Comparison of ENCODE assay signal across 19 cellular contexts in the genomic region with DNA sequence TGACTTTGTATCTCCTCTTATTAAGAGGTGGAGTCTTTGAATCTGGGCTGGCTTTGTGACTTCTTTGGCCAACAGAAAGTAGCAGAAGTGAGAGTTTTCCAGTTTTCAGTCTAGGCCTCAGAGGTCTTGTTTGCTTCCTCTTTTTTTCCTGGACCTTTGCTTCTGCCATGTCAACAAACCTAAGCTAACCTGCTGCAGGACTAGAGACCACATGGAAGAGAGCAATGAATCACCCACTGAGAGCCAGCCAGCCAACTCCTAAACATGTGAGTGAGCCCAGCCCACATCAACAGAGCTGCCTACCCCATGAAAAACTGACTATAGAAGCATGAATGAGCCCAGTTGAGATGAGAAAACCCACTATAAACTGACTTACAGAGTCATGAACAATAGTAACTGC. TPM values are rescaled to one million over a fixed set of nuclear protein-coding genes. Genes with fewer than 3 reads are reported as not detected.
DNase-seq lines count a peak whose midpoint lies in the region; FAIRE-seq and TF ChIP-seq lines count a peak whose summit lies in the region.
"Had no signal": no experiment of that assay in that cellular context is flagged by ENCODE, and none has a peak within 500 bp of the region (broad histone marks: within the 10 kb centered on the region; RNA-seq: fewer than 3 reads in every experiment).

No MANE protein-coding gene starts in this region.

- H3K9me3 ChIP-seq in SJCRH30 (replicated peaks), result no peaks in the 10 kb centered on the region

- peak; percentile 34 for DNase-seq in DMS53 (lab: John Stamatoyannopoulos, UW)
- no peak for DNase-seq in DMS53 treated with DMSO at 0.1 percent for 48 hours (lab: John Stamatoyannopoulos, UW; ENCODE audit: unreplicated experiment)
- DNase-seq in NOMO-1 (lab: John Stamatoyannopoulos, UW; ENCODE audit: unreplicated experiment in 2 of 2), result peak; percentile 15 to 53
- peak; percentile 40 for DNase-seq in bronchial epithelial cell (ENCODE audit: low read depth)
- peak; percentile 65 for DNase-seq in renal cortical epithelial cell (ENCODE audit: low read depth)
- no peak for DNase-seq in NCI-H1930 (lab: John Stamatoyannopoulos, UW)
- no peak for DNase-seq in SJCRH30
- DNase-seq in NCI-H146 treated with DMSO at 0.1 percent for 48 hours (lab: John Stamatoyannopoulos, UW; ENCODE audit: unreplicated experiment), result no peak
- DNase-seq: activated CD4-positive, alpha-beta memory T cell treated with anti-CD3 and anti-CD28 coated beads, Interleukin-2, amount 10 ng/mL, durations not matched to agents 7 days and 5 days; amygdala; CD8-positive, alpha-beta memory T cell; mesendoderm; NCI-H1436; NCI-H510A treated with DMSO at 0.1 percent for 48 hours; stimulated activated CD4-positive, alpha-beta T cell treated with anti-CD3 and anti-CD28 coated beads, Interleukin-4, amount 100 ng/mL, for 24 hours had no signal

- no peaks in the 10 kb centered on the region for H3K4me1 ChIP-seq in SJCRH30

- no peak overlapping the region for H3K27ac ChIP-seq in SJCRH30
- H3K27ac ChIP-seq: 22Rv1 had no signal

- FAIRE-seq in bronchial epithelial cell (lab: Jason Lieb, UNC), result no peak
- FAIRE-seq: G401.6, TTC549 had no signal

- H3K36me3 ChIP-seq in bronchial epithelial cell (ENCODE audit: control insufficient read depth, insufficient read depth, low read length) (no peaks in the 10 kb centered on the region), SJCRH30 (peaks cover 17% of the 10 kb centered on the region)

- H3K27me3 ChIP-seq in bronchial epithelial cell (ENCODE audit: control insufficient read depth, insufficient read depth, low read length), result no peaks in the 10 kb centered on the region
- H3K27me3 ChIP-seq in SJCRH30, result no peaks in the 10 kb centered on the region

- TF ChIP-seq CTCF in bronchial epithelial cell (IDR thresholded peaks at IDR 0.05; ENCODE audit: insufficient read depth, low read length, severe bottlenecking), result no peak

- H3K4me3 ChIP-seq in bronchial epithelial cell (ENCODE audit: low read depth, low read length) (no peak overlapping the region), SJCRH30 (no peak overlapping the region)
- H3K4me3 ChIP-seq: GM23338 had no signal

RNA-seq across cellular contexts. Expression of a gene that starts 29.9 kb away (rescaled TPM):
- total RNA-seq in bronchial epithelial cell (14.2 and 30.7 TPM in 2 replicates), renal cortical epithelial cell (17.6 and 36.6 TPM in 2 replicates)
- total RNA-seq in SJCRH30 (2014; rRNA removed; shearing (Covaris generic)), result 55.6 and 56.2 TPM in 2 replicates

RNA-seq across cellular contexts. Expression of a gene that starts 32.7 kb away (rescaled TPM):
- 8.7 and 12.6 TPM in 2 replicates for total RNA-seq in bronchial epithelial cell
- total RNA-seq in renal cortical epithelial cell, result 10.6 and 21.5 TPM in 2 replicates
- 47.1 and 47.7 TPM in 2 replicates for total RNA-seq in SJCRH30 (2014; rRNA removed; shearing (Covaris generic))

RNA-seq across cellular contexts. Expression of a gene that starts 42.8 kb away (rescaled TPM):
- under 0.01 and 0.13 TPM in 2 replicates for total RNA-seq in bronchial epithelial cell
- 0.05 TPM in 1 of 2 replicates, not detected in the other for total RNA-seq in renal cortical epithelial cell
- total RNA-seq in SJCRH30 (2014; rRNA removed; shearing (Covaris generic)), result 0.02 and 0.03 TPM in 2 replicates
- total RNA-seq: activated CD4-positive, alpha-beta memory T cell treated with anti-CD3 and anti-CD28 coated beads, Interleukin-2, amount 10 ng/mL, durations not matched to agents 7 days and 5 days; GM23338 had no signal

Comparison
In these comparisons a context has a peak if more than half of its experiments do, and no peak if none do; other contexts are left out.
1. DNase-seq: peak in DMS53 (single experiment), NOMO-1 (2 of 2), bronchial epithelial cell (single experiment) and renal cortical epithelial cell (single experiment); none in DMS53 treated with DMSO at 0.1 percent for 48 hours (single experiment), NCI-H1930 (0 of 2), SJCRH30 (0 of 2) and NCI-H146 treated with DMSO at 0.1 percent for 48 hours (single experiment).